In the genomic region with DNA sequence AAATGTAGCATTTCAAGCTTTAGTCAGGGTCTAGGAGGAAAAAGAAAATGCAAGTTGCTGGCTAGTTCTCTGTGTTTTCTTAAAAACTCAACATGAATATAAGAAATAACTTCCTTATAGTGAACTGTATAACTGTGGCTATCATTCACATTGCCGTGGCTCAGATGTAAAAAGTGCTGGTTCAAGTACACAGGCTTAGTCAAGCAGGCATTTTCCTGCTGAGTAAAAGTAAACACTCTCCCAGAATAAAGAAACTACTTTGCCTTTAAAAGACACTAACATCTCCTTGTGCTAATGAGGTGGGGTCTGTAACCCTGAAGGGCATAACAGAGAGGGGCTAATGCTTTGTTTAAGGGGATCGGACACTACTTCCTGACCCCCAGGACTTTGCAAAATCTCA, we compare ENCODE assay signal across 1 cellular context.
A peak's percentile ranks its signal among the peaks of the same experiment; 100 is the strongest.
TF ChIP-seq lines count a peak whose summit lies in the region.

No MANE protein-coding gene starts in this region.

TF ChIP-seq in HepG2, 621 proteins besides CTCF, POLR2A, EP300 and RAD21 (continues in another document):
- TF ChIP-seq THAP11 (CRISPR knock-in tag; IDR thresholded peaks at IDR 0.05) (0 out of 2 replicates have a peak, but pooled peaks have one; percentile 15), ZNF20 (CRISPR knock-in tag; IDR thresholded peaks at IDR 0.05) (no peak), AHDC1 (CRISPR knock-in tag; IDR thresholded peaks at IDR 0.05; ENCODE audit: borderline replicate concordance) (no peak), AGO1 (IDR thresholded peaks at IDR 0.05; ENCODE audit: low read depth, low read length, poor library complexity, severe bottlenecking) (no peak), ZNF180 (CRISPR knock-in tag; IDR thresholded peaks at IDR 0.05; ENCODE audit: borderline replicate concordance, low read depth) (no peak), PRMT3 (CRISPR knock-in tag; IDR thresholded peaks at IDR 0.05; ENCODE audit: borderline replicate concordance, low read depth) (no peak), RARA (CRISPR knock-in tag; IDR thresholded peaks at IDR 0.05) (no peak), ZNF607 (CRISPR knock-in tag; IDR thresholded peaks at IDR 0.05; ENCODE audit: borderline replicate concordance) (no peak), IRF2 (CRISPR knock-in tag; IDR thresholded peaks at IDR 0.05) (0 out of 2 replicates have a peak, but pooled peaks have one; percentile 23), SAP130 (CRISPR knock-in tag; IDR thresholded peaks at IDR 0.05; ENCODE audit: low read depth) (peak; percentile 64), ZNF3 (CRISPR knock-in tag; IDR thresholded peaks at IDR 0.05) (no peak), TRAFD1 (CRISPR knock-in tag; IDR thresholded peaks at IDR 0.05; ENCODE audit: borderline replicate concordance) (no peak), FOXP1 (IDR thresholded peaks at IDR 0.05) (no peak), FOXP1 (CRISPR knock-in tag; IDR thresholded peaks at IDR 0.05) (0 out of 2 replicates have a peak, but pooled peaks have one; percentile 40), MIXL1 (CRISPR knock-in tag; IDR thresholded peaks at IDR 0.05) (0 out of 2 replicates have a peak, but pooled peaks have one; percentile 18), NFE2L1 (CRISPR knock-in tag; IDR thresholded peaks at IDR 0.05; ENCODE audit: borderline replicate concordance) (no peak), PCBP2 (optimal IDR thresholded peaks at IDR 0.05; ENCODE audit: low read depth, low read length, poor library complexity, severe bottlenecking) (no peak), MED8 (CRISPR knock-in tag; IDR thresholded peaks at IDR 0.05; ENCODE audit: insufficient replicate concordance) (no peak), NFRKB (IDR thresholded peaks at IDR 0.05) (no peak), SALL2 (CRISPR knock-in tag; IDR thresholded peaks at IDR 0.05) (no peak), CC2D1A (CRISPR knock-in tag; IDR thresholded peaks at IDR 0.05) (no peak), ARID5B (CRISPR knock-in tag; IDR thresholded peaks at IDR 0.05) (0 out of 2 replicates have a peak, but pooled peaks have one; percentile 37), FOXA3 (CRISPR knock-in tag; IDR thresholded peaks at IDR 0.05) (peak; percentile 64), ZNF7 (CRISPR knock-in tag; IDR thresholded peaks at IDR 0.05) (peak; percentile 78), NFE2 (CRISPR knock-in tag; IDR thresholded peaks at IDR 0.05) (no peak), IRX3 (CRISPR knock-in tag; IDR thresholded peaks at IDR 0.05; ENCODE audit: borderline replicate concordance, low read depth) (no peak), THAP9 (CRISPR knock-in tag; IDR thresholded peaks at IDR 0.05; ENCODE audit: borderline replicate concordance) (no peak), SOX13 (IDR thresholded peaks at IDR 0.05) (no peak), SOX13 (CRISPR knock-in tag; conservative IDR thresholded peaks at IDR 0.05 in 1 of 2, IDR thresholded peaks at IDR 0.05 in 1 of 2) (peak in 1 of 2 experiments; percentile 22; a peak in 1 of 4 replicates)
- TF ChIP-seq, protein P1, sequence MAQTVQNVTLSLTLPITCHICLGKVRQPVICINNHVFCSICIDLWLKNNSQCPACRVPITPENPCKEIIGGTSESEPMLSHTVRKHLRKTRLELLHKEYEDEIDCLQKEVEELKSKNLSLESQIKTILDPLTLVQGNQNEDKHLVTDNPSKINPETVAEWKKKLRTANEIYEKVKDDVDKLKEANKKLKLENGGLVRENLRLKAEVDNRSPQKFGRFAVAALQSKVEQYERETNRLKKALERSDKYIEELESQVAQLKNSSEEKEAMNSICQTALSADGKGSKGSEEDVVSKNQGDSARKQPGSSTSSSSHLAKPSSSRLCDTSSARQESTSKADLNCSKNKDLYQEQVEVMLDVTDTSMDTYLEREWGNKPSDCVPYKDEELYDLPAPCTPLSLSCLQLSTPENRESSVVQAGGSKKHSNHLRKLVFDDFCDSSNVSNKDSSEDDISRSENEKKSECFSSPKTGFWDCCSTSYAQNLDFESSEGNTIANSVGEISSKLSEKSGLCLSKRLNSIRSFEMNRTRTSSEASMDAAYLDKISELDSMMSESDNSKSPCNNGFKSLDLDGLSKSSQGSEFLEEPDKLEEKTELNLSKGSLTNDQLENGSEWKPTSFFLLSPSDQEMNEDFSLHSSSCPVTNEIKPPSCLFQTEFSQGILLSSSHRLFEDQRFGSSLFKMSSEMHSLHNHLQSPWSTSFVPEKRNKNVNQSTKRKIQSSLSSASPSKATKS (CRISPR knock-in tag; IDR thresholded peaks at IDR 0.05), result 0 out of 2 replicates have a peak, but pooled peaks have one; percentile 3
- TF ChIP-seq, protein P2, sequence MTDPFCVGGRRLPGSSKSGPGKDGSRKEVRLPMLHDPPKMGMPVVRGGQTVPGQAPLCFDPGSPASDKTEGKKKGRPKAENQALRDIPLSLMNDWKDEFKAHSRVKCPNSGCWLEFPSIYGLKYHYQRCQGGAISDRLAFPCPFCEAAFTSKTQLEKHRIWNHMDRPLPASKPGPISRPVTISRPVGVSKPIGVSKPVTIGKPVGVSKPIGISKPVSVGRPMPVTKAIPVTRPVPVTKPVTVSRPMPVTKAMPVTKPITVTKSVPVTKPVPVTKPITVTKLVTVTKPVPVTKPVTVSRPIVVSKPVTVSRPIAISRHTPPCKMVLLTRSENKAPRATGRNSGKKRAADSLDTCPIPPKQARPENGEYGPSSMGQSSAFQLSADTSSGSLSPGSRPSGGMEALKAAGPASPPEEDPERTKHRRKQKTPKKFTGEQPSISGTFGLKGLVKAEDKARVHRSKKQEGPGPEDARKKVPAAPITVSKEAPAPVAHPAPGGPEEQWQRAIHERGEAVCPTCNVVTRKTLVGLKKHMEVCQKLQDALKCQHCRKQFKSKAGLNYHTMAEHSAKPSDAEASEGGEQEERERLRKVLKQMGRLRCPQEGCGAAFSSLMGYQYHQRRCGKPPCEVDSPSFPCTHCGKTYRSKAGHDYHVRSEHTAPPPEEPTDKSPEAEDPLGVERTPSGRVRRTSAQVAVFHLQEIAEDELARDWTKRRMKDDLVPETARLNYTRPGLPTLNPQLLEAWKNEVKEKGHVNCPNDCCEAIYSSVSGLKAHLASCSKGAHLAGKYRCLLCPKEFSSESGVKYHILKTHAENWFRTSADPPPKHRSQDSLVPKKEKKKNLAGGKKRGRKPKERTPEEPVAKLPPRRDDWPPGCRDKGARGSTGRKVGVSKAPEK (CRISPR knock-in tag; IDR thresholded peaks at IDR 0.05; ENCODE audit: borderline replicate concordance), result no peak
- TF ChIP-seq, protein P3, sequence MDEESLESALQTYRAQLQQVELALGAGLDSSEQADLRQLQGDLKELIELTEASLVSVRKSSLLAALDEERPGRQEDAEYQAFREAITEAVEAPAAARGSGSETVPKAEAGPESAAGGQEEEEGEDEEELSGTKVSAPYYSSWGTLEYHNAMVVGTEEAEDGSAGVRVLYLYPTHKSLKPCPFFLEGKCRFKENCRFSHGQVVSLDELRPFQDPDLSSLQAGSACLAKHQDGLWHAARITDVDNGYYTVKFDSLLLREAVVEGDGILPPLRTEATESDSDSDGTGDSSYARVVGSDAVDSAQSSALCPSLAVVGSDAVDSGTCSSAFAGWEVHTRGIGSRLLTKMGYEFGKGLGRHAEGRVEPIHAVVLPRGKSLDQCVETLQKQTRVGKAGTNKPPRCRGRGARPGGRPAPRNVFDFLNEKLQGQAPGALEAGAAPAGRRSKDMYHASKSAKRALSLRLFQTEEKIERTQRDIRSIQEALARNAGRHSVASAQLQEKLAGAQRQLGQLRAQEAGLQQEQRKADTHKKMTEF (CRISPR knock-in tag; IDR thresholded peaks at IDR 0.05), result 0 out of 2 replicates have a peak, but pooled peaks have one; percentile 17
